Comparison of ENCODE assay signal across 8 cellular contexts in the genomic region with DNA sequence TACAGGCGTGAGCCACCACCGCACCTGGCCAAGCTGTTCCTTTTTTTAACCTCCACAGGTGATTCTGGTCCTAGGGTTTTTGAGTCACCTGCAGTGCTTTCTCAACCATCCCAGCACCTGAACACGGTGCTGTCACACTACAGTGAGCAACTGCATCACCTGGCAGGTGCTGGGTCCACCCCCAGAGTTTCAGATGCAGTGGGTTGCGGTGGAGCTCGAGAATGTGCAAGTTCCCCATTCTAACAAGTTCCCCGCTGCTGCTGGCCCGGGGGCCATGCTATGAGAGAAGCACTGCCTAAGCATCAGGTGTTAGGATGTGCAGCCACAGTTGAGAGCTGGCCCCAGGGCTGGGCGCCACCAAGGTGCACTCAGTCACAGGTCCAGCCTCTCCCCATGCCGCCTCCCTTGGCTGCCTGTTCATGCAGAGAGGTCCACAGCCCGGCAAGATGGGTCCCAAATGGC. TPM values are rescaled to one million over a fixed set of nuclear protein-coding genes. Genes with fewer than 3 reads are reported as not detected.
A peak's percentile ranks its signal among the peaks of the same experiment; 100 is the strongest.
DNase-seq lines count a peak whose midpoint lies in the region; ATAC-seq and TF ChIP-seq lines count a peak whose summit lies in the region.

No MANE protein-coding gene starts in this region.

- DNase-seq in right lobe of liver = peak in 1 of 3 donors; percentile 39
- DNase-seq in NCI-H1930 (lab: John Stamatoyannopoulos, UW) = no peak
- DNase-seq in breast epithelium (ENCODE audit: low spot score in 2 of 2) = no peak
- DNase-seq in NCI-H2107 (lab: John Stamatoyannopoulos, UW) = no peak

- TF ChIP-seq CTCF in right lobe of liver (IDR thresholded peaks at IDR 0.05) = no peak
- TF ChIP-seq CTCF in breast epithelium (IDR thresholded peaks at IDR 0.05) = no peak
- TF ChIP-seq CTCF in gastroesophageal sphincter (IDR thresholded peaks at IDR 0.05) = no peak

- no peak overlapping the region for H3K27ac ChIP-seq in right lobe of liver
- H3K27ac ChIP-seq in breast epithelium = no peak overlapping the region
- no peak overlapping the region for H3K27ac ChIP-seq in gastroesophageal sphincter

- no peaks in the 10 kb centered on the region for H3K36me3 ChIP-seq in right lobe of liver
- no peaks in the 10 kb centered on the region for H3K36me3 ChIP-seq in breast epithelium
- no peaks in the 10 kb centered on the region for H3K36me3 ChIP-seq in gastroesophageal sphincter

- intact Hi-C loops in right lobe of liver (cut with DNase I) (no loop called here), breast epithelium (cut with DNase I; ENCODE audit: low total_unique reads) (no loop called here)

- 55% methylated on average over 4 of the region's 10 CpGs for WGBS in right lobe of liver (ENCODE audit: insufficient coverage, low coverage, low lambda C conversion rate, missing lambda C conversion rate)
- 100% methylated on average over 2 of the region's 10 CpGs; no CpG with 5 or more reads in 1 of the 2 donors for WGBS in gastroesophageal sphincter (ENCODE audit: low coverage in 1 of 2), 2 donors

- no peaks in the 10 kb centered on the region for H3K4me1 ChIP-seq in right lobe of liver
- no peaks in the 10 kb centered on the region for H3K4me1 ChIP-seq in breast epithelium
- H3K4me1 ChIP-seq in gastroesophageal sphincter = peaks cover 0 to 20% (median 0%) of the 10 kb centered on the region in 3 donors

- peak; percentile 88 for ATAC-seq in GM18517 (IDR thresholded peaks at IDR 0.05; ENCODE audit: unreplicated experiment)
- ATAC-seq in GM21390 (IDR thresholded peaks at IDR 0.05; ENCODE audit: unreplicated experiment) = peak; percentile 88
- peak; percentile 90 for ATAC-seq in HG03342 (IDR thresholded peaks at IDR 0.05; ENCODE audit: unreplicated experiment)
- peak in 3 of 4 donors; percentile 4 to 18 (median 14) for ATAC-seq in right lobe of liver
- ATAC-seq in gastroesophageal sphincter = no peak

- H3K9me3 ChIP-seq in right lobe of liver = no peaks in the 10 kb centered on the region
- no peaks in the 10 kb centered on the region for H3K9me3 ChIP-seq in breast epithelium
- H3K9me3 ChIP-seq in gastroesophageal sphincter = no peaks in the 10 kb centered on the region

- TF ChIP-seq POLR2A in right lobe of liver (IDR thresholded peaks at IDR 0.05) = no peak
- no peak for TF ChIP-seq POLR2A in breast epithelium (IDR thresholded peaks at IDR 0.05)
- TF ChIP-seq POLR2A in gastroesophageal sphincter (IDR thresholded peaks at IDR 0.05) = no peak

- TF ChIP-seq EP300 in gastroesophageal sphincter (IDR thresholded peaks at IDR 0.05) = no peak

- no peak overlapping the region for H3K4me3 ChIP-seq in right lobe of liver
- H3K4me3 ChIP-seq in breast epithelium = no peak overlapping the region
- H3K4me3 ChIP-seq in gastroesophageal sphincter = no peak overlapping the region

- no peaks in the 10 kb centered on the region for H3K27me3 ChIP-seq in right lobe of liver
- H3K27me3 ChIP-seq in breast epithelium = no peaks in the 10 kb centered on the region
- H3K27me3 ChIP-seq in gastroesophageal sphincter = peaks cover 24% of the 10 kb centered on the region

RNA-seq across cellular contexts. Expression of a gene that starts 18.0 kb away (rescaled TPM):
- 10 to 100 TPM in 3 of 6 experiments, 1 to 10 TPM in 3; 6.3 to 19.4 (median 11.9) TPM for total RNA-seq in right lobe of liver
- total RNA-seq in breast epithelium = 10 to 100 TPM in 2 of 3 donors, 1 to 10 TPM in 1; 7.4 to 34.4 (median 18.6) TPM
- 1 to 10 TPM; 2.5 to 8.7 (median 5.9) TPM for total RNA-seq in gastroesophageal sphincter

RNA-seq across cellular contexts. Expression of a gene that starts 35.7 kb away (rescaled TPM):
- 10 to 100 TPM in 2 of 6 experiments, 1 to 10 TPM in 4; 4.5 to 18.7 (median 7.3) TPM for total RNA-seq in right lobe of liver
- 10 to 100 TPM; 11.7 to 21.6 (median 18.1) TPM for total RNA-seq in breast epithelium
- 10 to 100 TPM; 11.0 to 23.4 (median 18.1) TPM for total RNA-seq in gastroesophageal sphincter
